ENCODE assay signal across 16 cellular contexts in genomic region chr4:82981116-82981515, GRCh38. TPM values are rescaled to one million over a fixed set of nuclear protein-coding genes. Genes with fewer than 3 reads are reported as not detected.
DNase-seq lines count a peak whose midpoint lies in the region; FAIRE-seq and TF ChIP-seq lines count a peak whose summit lies in the region.
"Had no signal": no experiment of that assay in that cellular context is flagged by ENCODE, and none has a peak within 500 bp of the region (broad histone marks: within the 10 kb centered on the region; RNA-seq: fewer than 3 reads in every experiment).

No MANE protein-coding gene starts in this region.

- H3K9me3 ChIP-seq in OCI-LY7 (ENCODE audit: low read length) (no peaks in the 10 kb centered on the region), endothelial cell of umbilical vein (replicated peaks; ENCODE audit: control insufficient read depth, insufficient read depth, low read length) (no peaks in the 10 kb centered on the region), small intestine (ENCODE audit: control insufficient read depth, low read depth) (no peaks in the 10 kb centered on the region)
- H3K9me3 ChIP-seq: BLaER1 treated with 17β-estradiol and CSF1 and Interleukin-3, amounts not matched to agents 10 nM and 100 nM; Caco-2 had no signal

- H3K9ac ChIP-seq in endothelial cell of umbilical vein (replicated peaks; ENCODE audit: extremely low read depth, insufficient read depth, low read length) = no peak overlapping the region
- H3K9ac ChIP-seq: BLaER1 treated with 17β-estradiol and CSF1 and Interleukin-3, amounts not matched to agents 10 nM and 100 nM had no signal

- intact Hi-C loops in OCI-LY7 (cut with micrococcal nuclease; ENCODE audit: unreplicated experiment) (no loop called here), endothelial cell of umbilical vein (cut with micrococcal nuclease) (no loop called here)

- H3K4me3 ChIP-seq in OCI-LY7 (ENCODE audit: low read depth, low read length, poor library complexity, severe bottlenecking) (no peak overlapping the region), endothelial cell of umbilical vein (replicated peaks in 1 of 3; ENCODE audit: insufficient read depth in 1 of 3, low read depth in 1 of 3, low read length in 3 of 3) (no peak overlapping the region), small intestine (ENCODE audit: low read depth in 1 of 2, low read length in 2 of 2) (no peak overlapping the region)
- H3K4me3 ChIP-seq: BLaER1 treated with 17β-estradiol and CSF1 and Interleukin-3, amounts not matched to agents 10 nM and 100 nM had no signal

- TF ChIP-seq POLR2A in endothelial cell of umbilical vein (IDR thresholded peaks at IDR 0.05; ENCODE audit: low read depth, low read length) = no peak

- dilution Hi-C loops in endothelial cell of umbilical vein (cut with MboI; ENCODE audit: extremely low pct_ligation_motif_present, low sequenced_read_pairs) = no loop called here

- H3K27ac ChIP-seq in OCI-LY7 (ENCODE audit: low read depth, low read length, poor library complexity, severe bottlenecking) = no peak overlapping the region
- H3K27ac ChIP-seq in endothelial cell of umbilical vein (ENCODE audit: insufficient read depth, low read depth, low read length) = peak overlapping the region; percentile 41
- H3K27ac ChIP-seq in small intestine (ENCODE audit: low read depth in 1 of 2, low read length in 1 of 2) = no peak overlapping the region
- H3K27ac ChIP-seq: BLaER1 treated with 17β-estradiol and CSF1 and Interleukin-3, amounts not matched to agents 10 nM and 100 nM; HL-60 had no signal

- no peak overlapping the region for H3K4me2 ChIP-seq in OCI-LY7 (ENCODE audit: low read length)
- no peak overlapping the region for H3K4me2 ChIP-seq in endothelial cell of umbilical vein (ENCODE audit: insufficient read depth, low read length)
- H3K4me2 ChIP-seq: BLaER1 treated with 17β-estradiol and CSF1 and Interleukin-3, amounts not matched to agents 10 nM and 100 nM had no signal

- FAIRE-seq in endothelial cell of umbilical vein (lab: Jason Lieb, UNC) (no peak), small intestine (lab: Jason Lieb, UNC) (no peak)
- FAIRE-seq: D721Med had no signal

- H3K27me3 ChIP-seq in endothelial cell of umbilical vein (ENCODE audit: control insufficient read depth in 2 of 2, insufficient read depth in 2 of 2, low read length in 2 of 2) (no peaks in the 10 kb centered on the region), small intestine (ENCODE audit: control insufficient read depth in 2 of 2, insufficient read depth in 2 of 2, low read length in 2 of 2) (no peaks in the 10 kb centered on the region)
- H3K27me3 ChIP-seq: BLaER1 treated with 17β-estradiol and CSF1 and Interleukin-3, amounts not matched to agents 10 nM and 100 nM had no signal

- CTCF ChIA-PET in OCI-LY7 (lab: Charles Lee; ENCODE audit: unreplicated experiment) (no interaction called here), endothelial cell of umbilical vein (lab: Charles Lee) (interaction anchor here (1.8 to 2.5 kb wide), 2 partner anchors 9 to 13 kb away, joined by 7 to 8 read pairs; no protein-coding TSS in a partner anchor)

- DNase-seq in NCI-H2227 (lab: John Stamatoyannopoulos, UW; ENCODE audit: unreplicated experiment) (peak; percentile 5), OCI-LY7 (ENCODE audit: low spot score) (no peak), endothelial cell of umbilical vein (ENCODE audit: low read depth, low spot score) (no peak), small intestine (peak; percentile 26), EL (no peak), LoVo (ENCODE audit: low spot score) (no peak), SHP77 (lab: John Stamatoyannopoulos, UW) (no peak)
- DNase-seq: Caco-2; CD8-positive, alpha-beta memory T cell; GDM1; GOT3; H7; HFFc6 had no signal

- TSS peak; percentile 14 for BruUV-seq in OCI-LY7 (replicated peaks; lab: Mats Ljungman, UMichigan)
- BruUV-seq in endothelial cell of umbilical vein (replicated peaks; lab: Mats Ljungman, UMichigan) = no TSS peak

- peaks cover 89% of the 10 kb centered on the region for H3K36me3 ChIP-seq in OCI-LY7 (ENCODE audit: insufficient read depth, low read length)
- no peaks in the 10 kb centered on the region for H3K36me3 ChIP-seq in endothelial cell of umbilical vein (ENCODE audit: control insufficient read depth in 2 of 2, extremely low read depth in 1 of 2, insufficient read depth in 2 of 2, low read length in 2 of 2)
- H3K36me3 ChIP-seq in small intestine (ENCODE audit: control insufficient read depth in 2 of 2, insufficient read depth in 2 of 2, low read length in 2 of 2) = peaks cover 2% of the 10 kb centered on the region in 2 donors

- H3K4me1 ChIP-seq in OCI-LY7 (ENCODE audit: insufficient read depth, low read length, poor library complexity, severe bottlenecking) = no peaks in the 10 kb centered on the region
- H3K4me1 ChIP-seq in endothelial cell of umbilical vein (ENCODE audit: control insufficient read depth, extremely low read depth, insufficient read depth, low read length) = peaks cover 23% of the 10 kb centered on the region
- H3K4me1 ChIP-seq in small intestine (ENCODE audit: control insufficient read depth in 2 of 2, insufficient read depth in 1 of 2, low read depth in 1 of 2, low read length in 1 of 2) = no peaks in the 10 kb centered on the region
- H3K4me1 ChIP-seq: Caco-2 had no signal

- H3K9me2 ChIP-seq in OCI-LY7 (ENCODE audit: insufficient read depth, low read length) = no peaks in the 10 kb centered on the region

- H3K79me2 ChIP-seq in OCI-LY7 (ENCODE audit: insufficient read depth, low read depth, low read length) = peaks cover 70% of the 10 kb centered on the region
- H3K79me2 ChIP-seq in endothelial cell of umbilical vein (ENCODE audit: control insufficient read depth, insufficient read depth, low read length) = peaks cover 2% of the 10 kb centered on the region

- WGBS in small intestine, 3 donors = 31 to 75% (median 50%) methylated on average over 1 of the region's 1 CpG

- TF ChIP-seq CTCF in OCI-LY7 (conservative IDR thresholded peaks at IDR 0.05; ENCODE audit: low read length) (no peak), endothelial cell of umbilical vein (IDR thresholded peaks at IDR 0.05; ENCODE audit: extremely low read depth in 1 of 2, insufficient read depth in 1 of 2, low read depth in 1 of 2, low read length in 2 of 2) (no peak)

- POLR2A ChIA-PET in OCI-LY7 (lab: Charles Lee) (interaction anchor here (1.6 to 4.1 kb wide), 5 partner anchors 11 to 22 kb away, joined by 7 to 45 read pairs (median 7); no protein-coding TSS in a partner anchor), endothelial cell of umbilical vein (lab: Charles Lee) (no interaction called here)

- no peaks in the 10 kb centered on the region for H3K9me1 ChIP-seq in endothelial cell of umbilical vein (replicated peaks; ENCODE audit: control insufficient read depth, extremely low read depth, insufficient read depth, low read length)

- no peaks in the 10 kb centered on the region for H4K20me1 ChIP-seq in OCI-LY7 (ENCODE audit: insufficient read depth, low read length)
- H4K20me1 ChIP-seq in endothelial cell of umbilical vein (replicated peaks; ENCODE audit: control insufficient read depth, extremely low read depth, insufficient read depth, low read length) = no peaks in the 10 kb centered on the region
- H4K20me1 ChIP-seq: BLaER1 treated with 17β-estradiol and CSF1 and Interleukin-3, amounts not matched to agents 10 nM and 100 nM had no signal

- H2AFZ ChIP-seq in OCI-LY7 (ENCODE audit: low read length) (no peak overlapping the region), endothelial cell of umbilical vein (ENCODE audit: low read depth, low read length) (no peak overlapping the region)

TF ChIP-seq in endothelial cell of umbilical vein, 7 proteins besides CTCF, POLR2A, EP300 and RAD21:
- no peak for TF ChIP-seq EZH2 (IDR thresholded peaks at IDR 0.05; ENCODE audit: borderline replicate concordance, low read depth, low read length, severe bottlenecking)
- TF ChIP-seq POLR2AphosphoS5 (IDR thresholded peaks at IDR 0.05; ENCODE audit: insufficient read depth, low read depth, low read length) = no peak
- TF ChIP-seq MYC (IDR thresholded peaks at IDR 0.05; ENCODE audit: low read depth, low read length) = no peak
- TF ChIP-seq, protein P1, sequence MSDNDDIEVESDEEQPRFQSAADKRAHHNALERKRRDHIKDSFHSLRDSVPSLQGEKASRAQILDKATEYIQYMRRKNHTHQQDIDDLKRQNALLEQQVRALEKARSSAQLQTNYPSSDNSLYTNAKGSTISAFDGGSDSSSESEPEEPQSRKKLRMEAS (IDR thresholded peaks at IDR 0.05; ENCODE audit: insufficient read depth, insufficient read length) = no peak
- no peak for TF ChIP-seq FOS (IDR thresholded peaks at IDR 0.05; ENCODE audit: borderline replicate concordance, insufficient read depth, low read length)
- TF ChIP-seq JUN (IDR thresholded peaks at IDR 0.05; ENCODE audit: borderline replicate concordance, insufficient read depth, insufficient read length, low read depth) = no peak
- TF ChIP-seq GATA2 (IDR thresholded peaks at IDR 0.05; ENCODE audit: insufficient read depth, insufficient read length, low read depth, low read length) = no peak
TF ChIP-seq in endothelial cell of umbilical vein: peak in this region for 0.

RNA-seq across cellular contexts. Expression of gene LIN54, which starts 29.5 kb away (rescaled TPM):
- total RNA-seq in OCI-LY7 (2014; rRNA removed; shearing (Covaris generic)) = 48.3 and 48.9 TPM in 2 replicates
- total RNA-seq in OCI-LY7 (2022) (47.6 and 59.1 TPM in 2 replicates), endothelial cell of umbilical vein (14.8 and 15.7 TPM in 2 replicates)
- polyA plus RNA-seq in endothelial cell of umbilical vein (6.2 and 6.5 TPM in 2 replicates), small intestine (1 to 10 TPM; 3.0 to 4.7 (median 3.4) TPM)
- 6.7 and 7.6 TPM in 2 replicates for polyA plus RNA-seq in endothelial cell of umbilical vein (2011; cell fraction: cytosol; rRNA removed)
- polyA plus RNA-seq in endothelial cell of umbilical vein (2011; cell fraction: nucleus; rRNA removed) = 8.2 and 9.4 TPM in 2 replicates
- 6.2 and 10.5 TPM in 2 replicates for polyA plus RNA-seq in endothelial cell of umbilical vein (2012)
- 23.8 and 25.3 TPM in 2 replicates for polyA minus RNA-seq in endothelial cell of umbilical vein
- polyA minus RNA-seq in endothelial cell of umbilical vein (2011; cell fraction: cytosol; rRNA and poly(A)+ RNA removed) = 24.5 TPM
- polyA minus RNA-seq in endothelial cell of umbilical vein (2011; cell fraction: nucleus; rRNA and poly(A)+ RNA removed) = 19.1 and 31.3 TPM in 2 replicates

RNA-seq across cellular contexts. Expression of gene COPS4, which starts 53.9 kb away (rescaled TPM):
- 38.9 and 44.2 TPM in 2 replicates for total RNA-seq in OCI-LY7 (2014; rRNA removed; shearing (Covaris generic))
- total RNA-seq in OCI-LY7 (2022) (35.5 and 38.5 TPM in 2 replicates), endothelial cell of umbilical vein (47.3 and 53.0 TPM in 2 replicates)
- polyA plus RNA-seq in endothelial cell of umbilical vein (29.8 and 30.7 TPM in 2 replicates), small intestine (10 to 100 TPM; 23.5 to 34.5 (median 28.4) TPM)
- 61.9 and 64.9 TPM in 2 replicates for polyA plus RNA-seq in endothelial cell of umbilical vein (2011; cell fraction: cytosol; rRNA removed)
- polyA plus RNA-seq in endothelial cell of umbilical vein (2011; cell fraction: nucleus; rRNA removed) = 40.6 and 55.2 TPM in 2 replicates
- polyA plus RNA-seq in endothelial cell of umbilical vein (2012) = 61.3 and 109 TPM in 2 replicates
- polyA minus RNA-seq in endothelial cell of umbilical vein = 38.7 and 43.2 TPM in 2 replicates
- polyA minus RNA-seq in endothelial cell of umbilical vein (2011; cell fraction: cytosol; rRNA and poly(A)+ RNA removed) = 9.4 TPM
- polyA minus RNA-seq in endothelial cell of umbilical vein (2011; cell fraction: nucleus; rRNA and poly(A)+ RNA removed) = 20.3 and 27.8 TPM in 2 replicates

Comparison
In these comparisons a context has a peak if more than half of its experiments do, and no peak if none do; other contexts are left out.
1. DNase-seq: peak in NCI-H2227 (single experiment) and small intestine (single experiment); none in OCI-LY7 (single experiment), endothelial cell of umbilical vein (single experiment), EL (single experiment), LoVo (single experiment) and SHP77 (0 of 2).